Comparison of ENCODE assay signal across 8 cellular contexts in genomic region chr15:90955911-90956310, GRCh38. TPM values are rescaled to one million over a fixed set of nuclear protein-coding genes. Genes with fewer than 3 reads are reported as not detected.
A peak's percentile ranks its signal among the peaks of the same experiment; 100 is the strongest.
DNase-seq lines count a peak whose midpoint lies in the region; ATAC-seq, FAIRE-seq and TF ChIP-seq lines count a peak whose summit lies in the region.

No MANE protein-coding gene starts in this region.

- no peak for ATAC-seq in HG03460 (IDR thresholded peaks at IDR 0.05; ENCODE audit: unreplicated experiment)

- H3K27ac ChIP-seq in astrocyte (ENCODE audit: low read depth, low read length) (no peak overlapping the region), ovary (no peak overlapping the region)

- intact Hi-C loops in ovary (cut with DNase I) = loop anchor here in 2 of 4 donors (5.0 to 10.0 kb wide), 2 partner anchors 316 to 319 kb away; no protein-coding TSS in a partner anchor

- H3K4me1 Mint-ChIP-seq in astrocyte (ENCODE audit: low read depth, unreplicated experiment) = no peaks in the 10 kb centered on the region

- no peak for TF ChIP-seq CTCF in astrocyte (IDR thresholded peaks at IDR 0.05; ENCODE audit: insufficient read depth, low read depth, low read length)
- TF ChIP-seq CTCF in ovary (IDR thresholded peaks at IDR 0.05) = no peak

- H3K79me2 ChIP-seq in astrocyte (ENCODE audit: insufficient read depth, low read length) = peaks cover 3% of the 10 kb centered on the region

- H3K9ac ChIP-seq in astrocyte (ENCODE audit: low read length) = peak overlapping the region; percentile 91

- H3K36me3 Mint-ChIP-seq in astrocyte (ENCODE audit: low read depth, unreplicated experiment) = peaks cover 14% of the 10 kb centered on the region

- H3K9me3 ChIP-seq in astrocyte (ENCODE audit: insufficient read depth, low read depth, low read length) (no peaks in the 10 kb centered on the region), ovary (no peaks in the 10 kb centered on the region)

- H3K36me3 ChIP-seq in astrocyte (ENCODE audit: insufficient read depth, low read length) (peaks cover 16% of the 10 kb centered on the region), ovary (no peaks in the 10 kb centered on the region)

- no peak for TF ChIP-seq POLR2A in ovary (IDR thresholded peaks at IDR 0.05)

- H3K4me3 Mint-ChIP-seq in astrocyte (ENCODE audit: unreplicated experiment) = peak overlapping the region; percentile 76

- no peak for FAIRE-seq in astrocyte (lab: Jason Lieb, UNC)

- no peaks in the 10 kb centered on the region for H3K27me3 Mint-ChIP-seq in astrocyte (ENCODE audit: low read depth, unreplicated experiment)

- peaks cover 5% of the 10 kb centered on the region for H4K20me1 ChIP-seq in astrocyte (ENCODE audit: insufficient read depth, low read length)

- H2AFZ ChIP-seq in astrocyte (ENCODE audit: low read depth, low read length) = no peak overlapping the region

- 47 to 63% (median 53%) methylated on average over 9 of the region's 9 CpGs for WGBS in ovary, 3 donors

- H3K27me3 ChIP-seq in astrocyte (ENCODE audit: insufficient read depth, low read length) = no peaks in the 10 kb centered on the region
- H3K27me3 ChIP-seq in ovary = no peaks in the 10 kb centered on the region

- H3K4me1 ChIP-seq in astrocyte (ENCODE audit: insufficient read depth, low read length) (peaks cover 26% of the 10 kb centered on the region), ovary (ENCODE audit: insufficient read depth) (peaks cover 7% of the 10 kb centered on the region)

- no peaks in the 10 kb centered on the region for H3K9me3 Mint-ChIP-seq in astrocyte (ENCODE audit: unreplicated experiment)

- H3K27ac Mint-ChIP-seq in astrocyte (ENCODE audit: unreplicated experiment) = no peak overlapping the region

- DNase-seq in NCI-H2029 (lab: John Stamatoyannopoulos, UW) = peak; percentile 22
- no peak for DNase-seq in NCI-H2029 treated with DMSO at 0.1 percent for 48 hours (lab: John Stamatoyannopoulos, UW)
- DNase-seq in NCI-H146 treated with DMSO at 0.1 percent for 48 hours (lab: John Stamatoyannopoulos, UW; ENCODE audit: unreplicated experiment) = peak; percentile 2
- no peak for DNase-seq in astrocyte (ENCODE audit: low read depth)
- peak in 3 of 5 donors; percentile 39 to 61 (median 59) for DNase-seq in ovary
- DNase-seq in NCI-H1436 (lab: John Stamatoyannopoulos, UW) = no peak
- no peak for DNase-seq in GM19240 (ENCODE audit: insufficient read length, low spot score)

- H3K4me2 ChIP-seq in astrocyte (ENCODE audit: low read length) = peak overlapping the region; percentile 96

- TF ChIP-seq EP300 in ovary (IDR thresholded peaks at IDR 0.05) = no peak

- no peak overlapping the region for H3K4me3 ChIP-seq in astrocyte (ENCODE audit: insufficient read depth, low read depth, low read length)
- H3K4me3 ChIP-seq in ovary = no peak overlapping the region

RNA-seq across cellular contexts. Expression of gene RCCD1, which starts 1.2 kb away (rescaled TPM):
- 6.5 and 6.8 TPM in 2 replicates for total RNA-seq in astrocyte
- total RNA-seq in ovary = 10 to 100 TPM in 6 of 7 donors, 1 to 10 TPM in 1; 8.8 to 15.6 (median 13.5) TPM
- 10 to 100 TPM in 1 of 2 donors, 1 to 10 TPM in 1; 8.7 to 13.0 TPM for polyA plus RNA-seq in ovary

RNA-seq across cellular contexts. Expression of gene UNC45A, which starts 20.8 kb away (rescaled TPM):
- total RNA-seq in astrocyte (56.2 and 56.6 TPM in 2 replicates), ovary (10 to 100 TPM; 26.2 to 75.6 (median 56.1) TPM)
- polyA plus RNA-seq in ovary = 10 to 100 TPM; 30.5 to 50.8 TPM

RNA-seq across cellular contexts. Expression of gene HDDC3, which starts 23.6 kb away (rescaled TPM):
- total RNA-seq in astrocyte = 9.7 and 10.5 TPM in 2 replicates
- total RNA-seq in ovary = 10 to 100 TPM; 11.7 to 17.2 (median 13.5) TPM
- polyA plus RNA-seq in ovary = 10 to 100 TPM; 13.0 to 13.1 TPM

RNA-seq across cellular contexts. Expression of gene PRC1, which starts 38.4 kb away (rescaled TPM):
- total RNA-seq in astrocyte (8.1 and 11.8 TPM in 2 replicates), ovary (1 to 10 TPM; 5.7 to 9.2 (median 6.8) TPM)
- polyA plus RNA-seq in ovary = 10 to 100 TPM in 1 of 2 donors, 1 to 10 TPM in 1; 6.5 to 13.2 TPM

RNA-seq across cellular contexts. Expression of gene MAN2A2, which starts 52.8 kb away (rescaled TPM):
- total RNA-seq in astrocyte = 18.5 and 21.3 TPM in 2 replicates
- total RNA-seq in ovary = 10 to 100 TPM; 25.3 to 66.5 (median 39.5) TPM
- polyA plus RNA-seq in ovary = 10 to 100 TPM; 25.8 to 29.1 TPM

Comparison
In these comparisons a context has a peak if more than half of its experiments do, and no peak if none do; other contexts are left out.
1. DNase-seq: peak in NCI-H2029 (single experiment), NCI-H146 treated with DMSO at 0.1 percent for 48 hours (single experiment) and ovary (3 of 5); none in NCI-H2029 treated with DMSO at 0.1 percent for 48 hours (single experiment), astrocyte (single experiment), NCI-H1436 (single experiment) and GM19240 (single experiment).